Comparison of ENCODE assay signal across 8 cellular contexts in the genomic region with DNA sequence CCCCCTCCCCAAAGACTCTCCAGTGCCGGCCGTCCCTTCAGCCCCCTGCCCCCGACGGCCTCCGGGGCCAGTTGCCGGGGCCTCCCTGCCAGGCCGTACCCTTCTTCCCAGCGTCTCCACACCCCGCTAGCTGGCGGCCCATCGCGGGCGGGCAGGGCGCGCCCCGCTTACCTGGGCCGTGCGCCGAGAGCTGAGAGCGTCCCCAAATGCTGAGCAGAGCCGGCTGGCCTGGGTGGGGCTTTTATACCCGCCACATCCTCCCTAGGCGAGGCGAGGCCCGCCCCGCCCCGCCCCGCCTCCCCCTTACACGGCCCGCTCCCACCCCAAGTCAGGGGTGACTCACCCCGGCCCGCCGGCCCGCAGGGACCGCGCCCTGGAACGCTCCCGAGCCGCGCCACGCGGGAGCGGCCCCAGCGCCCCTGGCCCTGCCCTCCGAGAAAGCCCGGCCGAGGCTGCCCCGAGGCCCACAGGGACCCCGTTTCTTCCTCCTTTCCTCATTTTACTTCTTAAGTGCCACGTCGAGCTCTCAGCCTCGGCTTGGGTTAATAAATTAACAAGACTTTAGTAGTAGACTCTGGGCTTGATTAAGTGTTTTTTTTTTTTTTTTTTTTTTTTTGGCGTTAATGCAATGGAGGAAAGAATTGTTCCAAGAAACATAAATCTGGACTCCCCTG. TPM values are rescaled to one million over a fixed set of nuclear protein-coding genes. Genes with fewer than 3 reads are reported as not detected.
DNase-seq lines count a peak whose midpoint lies in the region; ATAC-seq and TF ChIP-seq lines count a peak whose summit lies in the region.

A gene (minus strand): TSS at position 215 of the 674 bp plus-strand sequence. CDS start 11,911 bp downstream, outside the sequence.

- H3K9me3 Mint-ChIP-seq in central memory CD8-positive, alpha-beta T cell: peaks cover 4% of the 10 kb centered on the region

- peaks cover 46% of the 10 kb centered on the region for H3K4me1 Mint-ChIP-seq in central memory CD8-positive, alpha-beta T cell

- TF ChIP-seq CTCF in GM12875 (IDR thresholded peaks at IDR 0.05; ENCODE audit: borderline replicate concordance, insufficient read depth, low read depth, low read length): no peak

- DNase-seq in H4 (ENCODE audit: low spot score): peak; percentile 70
- DNase-seq in LoVo (ENCODE audit: low spot score): peak; percentile 95
- DNase-seq in activated CD4-positive, CD25-positive, alpha-beta regulatory T cell (lab: John Stamatoyannopoulos, UW): peak; percentile 57 to 85 (median 74)
- DNase-seq in central memory CD8-positive, alpha-beta T cell (ENCODE audit: low spot score in 2 of 2): peak; percentile 51 to 70
- DNase-seq in kidney glomerular epithelial cell (lab: John Stamatoyannopoulos, UW): peak; percentile 70
- peak; percentile 67 to 74 for DNase-seq in stimulated activated CD4-positive, alpha-beta T cell treated with anti-CD3 and anti-CD28 coated beads, Interleukin-2, amount 100 ng/mL, for 48 hours
- no peak for DNase-seq in AML-193 (lab: John Stamatoyannopoulos, UW)

- ATAC-seq in central memory CD8-positive, alpha-beta T cell (replicated peaks; ENCODE audit: extremely low read depth, poor library complexity, severe bottlenecking): peak; percentile 85

- peak within 1 kb of the TSS; percentile 86 for H3K4me3 ChIP-seq in GM12875 (ENCODE audit: low read depth, low read length)

- no peaks in the 10 kb centered on the region for H3K27me3 Mint-ChIP-seq in central memory CD8-positive, alpha-beta T cell

- H3K4me3 Mint-ChIP-seq in central memory CD8-positive, alpha-beta T cell: peak within 1 kb of the TSS; percentile 83

- H3K36me3 Mint-ChIP-seq in central memory CD8-positive, alpha-beta T cell (ENCODE audit: insufficient read depth): peaks cover 31% of the 10 kb centered on the region

- peak within 1 kb of the TSS; percentile 98 for H3K27ac Mint-ChIP-seq in central memory CD8-positive, alpha-beta T cell (ENCODE audit: low read depth)

RNA-seq across cellular contexts. Expression of the gene that starts here (rescaled TPM):
- total RNA-seq in H4 (2014; rRNA removed; shearing (Covaris generic)): 2,749 and 2,975 TPM in 2 replicates

Comparison
In these comparisons a context has a peak if more than half of its experiments do, and no peak if none do; other contexts are left out.
1. DNase-seq: peak in H4 (single experiment), LoVo (single experiment), activated CD4-positive, CD25-positive, alpha-beta regulatory T cell (4 of 4), central memory CD8-positive, alpha-beta T cell (2 of 2), kidney glomerular epithelial cell (single experiment) and stimulated activated CD4-positive, alpha-beta T cell treated with anti-CD3 and anti-CD28 coated beads, Interleukin-2, amount 100 ng/mL, for 48 hours (2 of 2); none in AML-193 (0 of 2).